ENCODE assay signal across 22 cellular contexts in the genomic region with DNA sequence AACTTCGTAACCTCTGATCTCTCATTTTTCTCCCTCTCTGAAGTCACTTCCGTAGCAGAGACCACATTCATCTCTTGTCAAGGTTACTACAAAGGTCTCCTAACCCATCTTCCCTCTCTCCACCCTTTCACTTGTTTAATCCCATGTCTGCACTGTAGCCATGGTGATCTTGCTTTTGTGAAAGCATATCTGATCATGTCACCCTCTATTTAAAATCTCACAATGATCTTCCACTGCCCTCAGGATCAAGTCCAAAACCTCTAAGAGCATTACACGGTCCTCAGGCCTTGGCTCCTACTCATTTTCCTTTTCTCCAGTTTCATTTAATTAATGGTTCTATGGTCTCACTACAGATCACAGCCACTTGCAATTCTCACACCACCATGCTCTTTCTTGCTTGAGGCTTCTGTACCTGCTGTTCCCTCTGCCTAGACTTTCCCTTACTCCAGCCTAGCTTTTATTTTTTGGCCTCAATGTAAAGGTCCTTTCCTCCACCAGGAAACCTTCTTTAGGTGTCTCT.
"Had no signal": no experiment of that assay in that cellular context is flagged by ENCODE, and none has a peak within 500 bp of the region (broad histone marks: within the 10 kb centered on the region; RNA-seq: fewer than 3 reads in every experiment).

No MANE protein-coding gene starts in this region.

- DNase-seq: activated CD4-positive, alpha-beta T cell treated with anti-CD3 and anti-CD28 coated beads for 1 hour; activated CD4-positive, alpha-beta T cell treated with anti-CD3 and anti-CD28 coated beads, Interleukin-2, amount 50 U/mL, for 1 hour; activated CD8-positive, alpha-beta T cell treated with anti-CD3 and anti-CD28 coated beads, Interleukin-2, amount 10 ng/mL, durations not matched to agents 7 days and 5 days; activated gamma-delta T cell; brain microvascular endothelial cell; effector memory CD8-positive, alpha-beta T cell; gastrocnemius medialis; left ventricle myocardium superior; mammary epithelial cell; pancreas; right cardiac atrium; stimulated activated CD4-positive, alpha-beta T cell treated with anti-CD3 and anti-CD28 coated beads, Interleukin-12 subunit alpha, Interleukin-12 subunit beta, amount 100 ng/mL, for 4 hours; stimulated activated CD4-positive, alpha-beta T cell treated with anti-CD3 and anti-CD28 coated beads, Interleukin-4, amount 100 ng/mL, for 4 hours; transverse colon; uterus had no signal

- H3K36me3 ChIP-seq: brain microvascular endothelial cell, esophagus muscularis mucosa, gastrocnemius medialis, pancreas, suprapubic skin, transverse colon, uterus had no signal

- H3K36me3 Mint-ChIP-seq: activated naive CD4-positive, alpha-beta T cell treated with anti-CD3 and anti-CD28 coated beads, Interleukin-2, amount 50 U/mL, for 24 hours; natural killer cell treated with Interleukin-12 subunit alpha and Interleukin-12 subunit beta and Interleukin-15 and Interleukin-18, amount 100 ng/mL, for 72 hours had no signal

- H3K4me1 Mint-ChIP-seq: activated naive CD4-positive, alpha-beta T cell treated with anti-CD3 and anti-CD28 coated beads, Interleukin-2, amount 50 U/mL, for 24 hours; central memory CD8-positive, alpha-beta T cell had no signal

- H3K9me3 ChIP-seq: esophagus muscularis mucosa, gastrocnemius medialis, pancreas, suprapubic skin, transverse colon, uterus had no signal

- H3K4me3 ChIP-seq: esophagus muscularis mucosa, gastrocnemius medialis, pancreas, suprapubic skin, transverse colon, uterus had no signal

- H3K27ac ChIP-seq: brain microvascular endothelial cell, esophagus muscularis mucosa, gastrocnemius medialis, pancreas, suprapubic skin, transverse colon, uterus had no signal

- H3K4me3 Mint-ChIP-seq: activated CD8-positive, alpha-beta T cell treated with anti-CD3 and anti-CD28 coated beads, Interleukin-2, amount 10 ng/mL, durations not matched to agents 7 days and 5 days; activated naive CD4-positive, alpha-beta T cell treated with anti-CD3 and anti-CD28 coated beads, Interleukin-2, amount 50 U/mL, for 24 hours; activated T-helper 1 cell treated with anti-CD3 and anti-CD28 coated beads, Interleukin-12 subunit alpha, Interleukin-12 subunit beta, Interleukin-2, Interleukin-4 antibody, amounts not matched to agents 30 ng/mL and 10 ng/mL and 1 ng/mL, durations not matched to agents 14 hours and 24 hours and 36 hours; central memory CD8-positive, alpha-beta T cell; effector memory CD8-positive, alpha-beta T cell; natural killer cell treated with Interleukin-12 subunit alpha and Interleukin-12 subunit beta and Interleukin-15 and Interleukin-18, amount 100 ng/mL, for 72 hours; stimulated activated naive CD8-positive, alpha-beta T cell treated with anti-CD3 and anti-CD28 coated beads, Interleukin-15, Interleukin-2, amounts not matched to agents 100 ng/mL and 50 ng/mL, for 24 hours had no signal

- H3K27ac Mint-ChIP-seq: activated CD8-positive, alpha-beta T cell treated with anti-CD3 and anti-CD28 coated beads, Interleukin-2, amount 10 ng/mL, durations not matched to agents 7 days and 5 days; activated naive CD4-positive, alpha-beta T cell treated with anti-CD3 and anti-CD28 coated beads, Interleukin-2, amount 50 U/mL, for 24 hours; activated T-helper 1 cell treated with anti-CD3 and anti-CD28 coated beads, Interleukin-12 subunit alpha, Interleukin-12 subunit beta, Interleukin-2, Interleukin-4 antibody, amounts not matched to agents 30 ng/mL and 10 ng/mL and 1 ng/mL, durations not matched to agents 14 hours and 24 hours and 36 hours; effector memory CD8-positive, alpha-beta T cell; natural killer cell treated with Interleukin-12 subunit alpha and Interleukin-12 subunit beta and Interleukin-15 and Interleukin-18, amount 100 ng/mL, for 72 hours; stimulated activated naive CD8-positive, alpha-beta T cell treated with anti-CD3 and anti-CD28 coated beads, Interleukin-15, Interleukin-2, amounts not matched to agents 100 ng/mL and 50 ng/mL, for 24 hours had no signal

- H3K9me3 Mint-ChIP-seq: activated naive CD4-positive, alpha-beta T cell treated with anti-CD3 and anti-CD28 coated beads, Interleukin-2, amount 50 U/mL, for 24 hours; activated T-helper 1 cell treated with anti-CD3 and anti-CD28 coated beads, Interleukin-12 subunit alpha, Interleukin-12 subunit beta, Interleukin-2, Interleukin-4 antibody, amounts not matched to agents 30 ng/mL and 10 ng/mL and 1 ng/mL, durations not matched to agents 14 hours and 24 hours and 36 hours; central memory CD8-positive, alpha-beta T cell; effector memory CD8-positive, alpha-beta T cell; natural killer cell treated with Interleukin-12 subunit alpha and Interleukin-12 subunit beta and Interleukin-15 and Interleukin-18, amount 100 ng/mL, for 72 hours; stimulated activated naive CD8-positive, alpha-beta T cell treated with anti-CD3 and anti-CD28 coated beads, Interleukin-15, Interleukin-2, amounts not matched to agents 100 ng/mL and 50 ng/mL, for 24 hours had no signal

- H3K4me1 ChIP-seq: pancreas, suprapubic skin, uterus had no signal
